ENCODE assay signal across 9 cellular contexts in genomic region chr9:125956102-125956501, GRCh38.
"Had no signal": no experiment of that assay in that cellular context is flagged by ENCODE, and none has a peak within 500 bp of the region (broad histone marks: within the 10 kb centered on the region; RNA-seq: fewer than 3 reads in every experiment).

No MANE protein-coding gene starts in this region.

- H3K4me1 ChIP-seq: HAP-1 had no signal

- H3K27me3 Mint-ChIP-seq: IgD-negative memory B cell had no signal

- DNase-seq: GM23248, GOT3, H7, HFFc6 had no signal

- H3K4me3 ChIP-seq: GM23248, HAP-1 had no signal

- H3K9me3 Mint-ChIP-seq: HFFc6, IgD-negative memory B cell had no signal

- H3K4me1 Mint-ChIP-seq: IgD-negative memory B cell had no signal

- H2AFZ ChIP-seq: GM23248 had no signal

- H3K9ac ChIP-seq: GM23248 had no signal

- H3K27ac ChIP-seq: GM23248, HL-60 had no signal

- H3K4me3 Mint-ChIP-seq: HFFc6, IgD-negative memory B cell had no signal

- H3K9me3 ChIP-seq: HAP-1 had no signal

- ATAC-seq: HCT116, HepG2 had no signal

- H3K36me3 ChIP-seq: HAP-1 had no signal

- H3K27ac Mint-ChIP-seq: HFFc6, IgD-negative memory B cell had no signal
